In the genomic region with DNA sequence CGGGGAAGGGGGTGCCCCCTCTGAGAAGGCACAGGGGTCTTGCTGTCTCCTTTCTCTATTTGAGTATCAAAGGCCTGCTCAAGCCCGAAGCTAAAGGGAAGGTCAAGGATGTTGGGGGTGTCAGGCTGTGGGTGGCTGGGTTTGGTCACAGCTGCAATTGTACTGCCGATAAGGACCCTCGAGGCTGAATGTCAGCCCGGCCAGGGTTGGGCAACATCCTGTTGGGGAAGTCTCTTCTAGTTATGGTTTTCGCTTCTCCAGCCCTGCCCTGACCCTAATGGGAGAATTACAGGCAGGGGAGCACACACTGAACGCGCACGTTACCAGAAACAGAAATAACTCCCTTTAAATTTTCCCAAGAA, we compare ENCODE assay signal across 8 cellular contexts. TPM values are rescaled to one million over a fixed set of nuclear protein-coding genes. Genes with fewer than 3 reads are reported as not detected.
DNase-seq lines count a peak whose midpoint lies in the region; ATAC-seq and TF ChIP-seq lines count a peak whose summit lies in the region.
"Not testable (repeated sequence)": the region's sequence is repeated elsewhere in the genome, so short reads cannot be mapped to it uniquely, and the experiment has no call there.

No MANE protein-coding gene starts in this region.

- H3K4me3 Mint-ChIP-seq in CD4-positive, alpha-beta memory T cell, result peak overlapping the region; percentile 6 to 86 (median 72)
- peak overlapping the region; percentile 37 for H3K4me3 Mint-ChIP-seq in activated CD4-positive, alpha-beta T cell treated with anti-CD3 and anti-CD28 coated beads, Interleukin-2, amount 10 ng/mL, durations not matched to agents 7 days and 5 days
- H3K4me3 Mint-ChIP-seq in activated naive CD8-positive, alpha-beta T cell treated with anti-CD3 and anti-CD28 coated beads, Interleukin-2, amount 10 ng/mL, durations not matched to agents 7 days and 5 days, result peak overlapping the region; percentile 78
- peak overlapping the region; percentile 23 to 25 for H3K4me3 Mint-ChIP-seq in stimulated activated naive B cell treated with anti-CD40 and anti-IgM and Interleukin-4, amounts not matched to agents 10 μg/mL and 1 μg/mL and 100 μg/mL, for 72 hours

- intact Hi-C loops in CD4-positive, alpha-beta memory T cell (cut with micrococcal nuclease); mucosa of descending colon (cut with DNase I, micrococcal nuclease): not testable (repeated sequence)
- intact Hi-C loops in heart left ventricle (cut with DNase I), result loop anchor here in 1 of 10 donors (10.0 kb wide), 1 partner anchor 119 kb away; a partner anchor contains a TSS

- CTCF ChIA-PET in CD4-positive, alpha-beta memory T cell (lab: Charles Lee; ENCODE audit: partially characterized antibody), result interaction anchor here (1.3 to 15.9 kb wide), 6 partner anchors 10 to 219 kb away, joined by 4 to 213 read pairs (median 13); a partner anchor contains a TSS
- CTCF ChIA-PET in activated CD4-positive, alpha-beta T cell treated with anti-CD3 and anti-CD28 coated beads, Interleukin-2, amount 10 ng/mL, durations not matched to agents 7 days and 5 days (lab: Charles Lee), result interaction anchor here (0.5 to 4.7 kb wide), 9 partner anchors 8 to 620 kb away, joined by 3 to 20 read pairs (median 3); a partner anchor contains a TSS

- H3K9me3 ChIP-seq in CD4-positive, alpha-beta memory T cell (ENCODE audit: control insufficient read depth in 1 of 2, low read length in 2 of 2); Peyer's patch; heart left ventricle; mucosa of descending colon: not testable (repeated sequence)

- TF ChIP-seq POLR2A in Peyer's patch (IDR thresholded peaks at IDR 0.05); heart left ventricle (IDR thresholded peaks at IDR 0.05): not testable (repeated sequence)

- not testable (repeated sequence) for H3K36me3 Mint-ChIP-seq in CD4-positive, alpha-beta memory T cell; activated CD4-positive, alpha-beta T cell treated with anti-CD3 and anti-CD28 coated beads, Interleukin-2, amount 10 ng/mL, durations not matched to agents 7 days and 5 days (ENCODE audit: low read depth); activated naive CD8-positive, alpha-beta T cell treated with anti-CD3 and anti-CD28 coated beads, Interleukin-2, amount 10 ng/mL, durations not matched to agents 7 days and 5 days; stimulated activated naive B cell treated with anti-CD40 and anti-IgM and Interleukin-4, amounts not matched to agents 10 μg/mL and 1 μg/mL and 100 μg/mL, for 72 hours

- peak overlapping the region; percentile 61 for H3K27ac ChIP-seq in CD4-positive, alpha-beta memory T cell (ENCODE audit: low read depth, low read length)
- peak overlapping the region; percentile 66 to 76 (median 70) for H3K27ac ChIP-seq in Peyer's patch
- peak overlapping the region in 2 of 12 donors; percentile 9 to 79 for H3K27ac ChIP-seq in heart left ventricle

- 41 to 58% (median 48%) methylated on average over 8 of the region's 9 CpGs for WGBS in heart left ventricle, 4 donors

- ATAC-seq in activated naive CD8-positive, alpha-beta T cell treated with anti-CD3 and anti-CD28 coated beads, Interleukin-2, amount 10 ng/mL, durations not matched to agents 7 days and 5 days (ENCODE audit: low read depth), result peak; percentile 28
- ATAC-seq in heart left ventricle (peak in 3 of 4 donors; percentile 51 to 68 (median 55)), mucosa of descending colon (peak; percentile 1)
- ATAC-seq in stimulated activated naive B cell treated with anti-CD40 and anti-IgM and Interleukin-4, amounts not matched to agents 10 μg/mL and 1 μg/mL and 100 μg/mL, for 72 hours (replicated peaks), result not testable (repeated sequence)

- peaks cover 20 to 40% (median 27%) of the 10 kb centered on the region in 4 donors for H3K4me1 Mint-ChIP-seq in CD4-positive, alpha-beta memory T cell
- H3K4me1 Mint-ChIP-seq in activated CD4-positive, alpha-beta T cell treated with anti-CD3 and anti-CD28 coated beads, Interleukin-2, amount 10 ng/mL, durations not matched to agents 7 days and 5 days, result peaks cover 36% of the 10 kb centered on the region
- peaks cover 16% of the 10 kb centered on the region for H3K4me1 Mint-ChIP-seq in activated naive CD8-positive, alpha-beta T cell treated with anti-CD3 and anti-CD28 coated beads, Interleukin-2, amount 10 ng/mL, durations not matched to agents 7 days and 5 days
- H3K4me1 Mint-ChIP-seq in stimulated activated naive B cell treated with anti-CD40 and anti-IgM and Interleukin-4, amounts not matched to agents 10 μg/mL and 1 μg/mL and 100 μg/mL, for 72 hours, result peaks cover 21 to 31% of the 10 kb centered on the region in 2 donors

- POLR2A ChIA-PET in CD4-positive, alpha-beta memory T cell (lab: Charles Lee; ENCODE audit: partially characterized antibody), result interaction anchor here (0.8 to 18.6 kb wide), 16 partner anchors 8 to 568 kb away, joined by 3 to 206 read pairs (median 5); a partner anchor contains a TSS
- POLR2A ChIA-PET in activated CD4-positive, alpha-beta T cell treated with anti-CD3 and anti-CD28 coated beads, Interleukin-2, amount 10 ng/mL, durations not matched to agents 7 days and 5 days (lab: Charles Lee), result interaction anchor here (1.0 kb wide), 1 partner anchor 10 kb away, joined by 3 read pairs; no protein-coding TSS in a partner anchor
- POLR2A ChIA-PET in activated naive CD8-positive, alpha-beta T cell treated with anti-CD3 and anti-CD28 coated beads, Interleukin-2, amount 10 ng/mL, durations not matched to agents 7 days and 5 days (lab: Charles Lee), result interaction anchor here (0.7 to 19.3 kb wide), 14 partner anchors 8 to 219 kb away, joined by 3 to 747 read pairs (median 4); a partner anchor contains a TSS

- peak overlapping the region in 1 of 2 donors; percentile 19 for H3K4me3 ChIP-seq in CD4-positive, alpha-beta memory T cell (ENCODE audit: low read length in 2 of 2)
- H3K4me3 ChIP-seq in Peyer's patch, heart left ventricle, mucosa of descending colon: not testable (repeated sequence)

- H3K27ac Mint-ChIP-seq in CD4-positive, alpha-beta memory T cell, result peak overlapping the region; percentile 95 to 99 (median 98)
- peak overlapping the region; percentile 97 for H3K27ac Mint-ChIP-seq in activated CD4-positive, alpha-beta T cell treated with anti-CD3 and anti-CD28 coated beads, Interleukin-2, amount 10 ng/mL, durations not matched to agents 7 days and 5 days
- H3K27ac Mint-ChIP-seq in activated naive CD8-positive, alpha-beta T cell treated with anti-CD3 and anti-CD28 coated beads, Interleukin-2, amount 10 ng/mL, durations not matched to agents 7 days and 5 days, result peak overlapping the region; percentile 95
- peak overlapping the region; percentile 97 for H3K27ac Mint-ChIP-seq in stimulated activated naive B cell treated with anti-CD40 and anti-IgM and Interleukin-4, amounts not matched to agents 10 μg/mL and 1 μg/mL and 100 μg/mL, for 72 hours

- H3K36me3 ChIP-seq in CD4-positive, alpha-beta memory T cell (ENCODE audit: insufficient read depth, low read length); Peyer's patch; heart left ventricle; mucosa of descending colon (ENCODE audit: low read depth): not testable (repeated sequence)

- H3K4me1 ChIP-seq in CD4-positive, alpha-beta memory T cell (ENCODE audit: insufficient read depth, low read length), result peaks cover 49% of the 10 kb centered on the region
- H3K4me1 ChIP-seq in Peyer's patch (peaks cover 0 to 13% (median 7%) of the 10 kb centered on the region in 4 donors), heart left ventricle (peaks cover 0 to 34% (median 0%) of the 10 kb centered on the region in 12 donors), mucosa of descending colon (ENCODE audit: low read depth) (peaks cover 13% of the 10 kb centered on the region)

- DNase-seq in CD4-positive, alpha-beta memory T cell; activated CD4-positive, alpha-beta T cell treated with anti-CD3 and anti-CD28 coated beads, Interleukin-2, amount 10 ng/mL, durations not matched to agents 7 days and 5 days; activated naive CD8-positive, alpha-beta T cell treated with anti-CD3 and anti-CD28 coated beads, Interleukin-2, amount 10 ng/mL, durations not matched to agents 7 days and 5 days; stimulated activated naive B cell treated with anti-CD40 and anti-IgM and Interleukin-4, amounts not matched to agents 10 μg/mL and 1 μg/mL and 100 μg/mL, for 72 hours: not testable (repeated sequence)
- DNase-seq in KG1 (lab: John Stamatoyannopoulos, UW), result peak; percentile 25
- DNase-seq in Peyer's patch, result peak in 1 of 3 donors; percentile 68
- DNase-seq in heart left ventricle, result peak in 3 of 5 donors; percentile 44 to 71 (median 50)
- DNase-seq in mucosa of descending colon, result peak in 1 of 3 donors; percentile 47

- TF ChIP-seq CTCF in Peyer's patch (IDR thresholded peaks at IDR 0.05); heart left ventricle (IDR thresholded peaks at IDR 0.05); mucosa of descending colon (IDR thresholded peaks at IDR 0.05): not testable (repeated sequence)

- not testable (repeated sequence) for H3K27me3 Mint-ChIP-seq in CD4-positive, alpha-beta memory T cell; activated CD4-positive, alpha-beta T cell treated with anti-CD3 and anti-CD28 coated beads, Interleukin-2, amount 10 ng/mL, durations not matched to agents 7 days and 5 days; activated naive CD8-positive, alpha-beta T cell treated with anti-CD3 and anti-CD28 coated beads, Interleukin-2, amount 10 ng/mL, durations not matched to agents 7 days and 5 days; stimulated activated naive B cell treated with anti-CD40 and anti-IgM and Interleukin-4, amounts not matched to agents 10 μg/mL and 1 μg/mL and 100 μg/mL, for 72 hours

- not testable (repeated sequence) for H3K27me3 ChIP-seq in CD4-positive, alpha-beta memory T cell (ENCODE audit: insufficient read depth, low read length); Peyer's patch; heart left ventricle

- H3K9me3 Mint-ChIP-seq in CD4-positive, alpha-beta memory T cell; activated CD4-positive, alpha-beta T cell treated with anti-CD3 and anti-CD28 coated beads, Interleukin-2, amount 10 ng/mL, durations not matched to agents 7 days and 5 days; activated naive CD8-positive, alpha-beta T cell treated with anti-CD3 and anti-CD28 coated beads, Interleukin-2, amount 10 ng/mL, durations not matched to agents 7 days and 5 days; stimulated activated naive B cell treated with anti-CD40 and anti-IgM and Interleukin-4, amounts not matched to agents 10 μg/mL and 1 μg/mL and 100 μg/mL, for 72 hours: not testable (repeated sequence)

RNA-seq across cellular contexts. Expression of a gene that starts 25.0 kb away (rescaled TPM):
- total RNA-seq in CD4-positive, alpha-beta memory T cell, result 100 to 1,000 TPM; 170 to 173 TPM
- 100 to 1,000 TPM; 211 to 275 TPM for polyA plus RNA-seq in CD4-positive, alpha-beta memory T cell
- total RNA-seq in Peyer's patch (100 to 1,000 TPM in 2 of 4 donors, 10 to 100 TPM in 2; 70.6 to 159 (median 110) TPM), heart left ventricle (10 to 100 TPM; 30.1 to 92.7 (median 45.8) TPM), mucosa of descending colon (100 to 1,000 TPM in 2 of 3 donors, 10 to 100 TPM in 1; 92.7 to 130 (median 127) TPM)
- total RNA-seq in activated CD4-positive, alpha-beta T cell treated with anti-CD3 and anti-CD28 coated beads, Interleukin-2, amount 10 ng/mL, durations not matched to agents 7 days and 5 days, result 100 to 1,000 TPM; 304 to 310 TPM
- total RNA-seq in activated naive CD8-positive, alpha-beta T cell treated with anti-CD3 and anti-CD28 coated beads, Interleukin-2, amount 10 ng/mL, durations not matched to agents 7 days and 5 days, result 100 to 1,000 TPM; 304 to 315 TPM
- polyA plus RNA-seq in heart left ventricle, result 10 to 100 TPM; 10.1 to 48.5 TPM

Comparison
In these comparisons a context has a peak if more than half of its experiments do, and no peak if none do; other contexts are left out.
1. H3K4me3 Mint-ChIP-seq: peak in every context shown above with its lines; median percentile 78 in activated naive CD8-positive, alpha-beta T cell treated with anti-CD3 and anti-CD28 coated beads, Interleukin-2, amount 10 ng/mL, durations not matched to agents 7 days and 5 days; 72 in CD4-positive, alpha-beta memory T cell; 37 in activated CD4-positive, alpha-beta T cell treated with anti-CD3 and anti-CD28 coated beads, Interleukin-2, amount 10 ng/mL, durations not matched to agents 7 days and 5 days; 24 in stimulated activated naive B cell treated with anti-CD40 and anti-IgM and Interleukin-4, amounts not matched to agents 10 μg/mL and 1 μg/mL and 100 μg/mL, for 72 hours.